In genomic region chr10:124461642-124462347, GRCh38 we compare ENCODE assay signal across 8 cellular contexts. TPM values are rescaled to one million over a fixed set of nuclear protein-coding genes. Genes with fewer than 3 reads are reported as not detected.
DNase-seq lines count a peak whose midpoint lies in the region; ATAC-seq, FAIRE-seq and TF ChIP-seq lines count a peak whose summit lies in the region.

Gene LHPP (plus strand): TSS chr10:124461823. CDS start chr10:124461863, 40 bp downstream.

- no peak for FAIRE-seq in pancreas (lab: Jason Lieb, UNC)

- H3K9me3 Mint-ChIP-seq in GM23338 = no peaks in the 10 kb centered on the region
- no peaks in the 10 kb centered on the region for H3K9me3 Mint-ChIP-seq in activated naive CD8-positive, alpha-beta T cell (ENCODE audit: low read depth)

- H3K27me3 Mint-ChIP-seq in GM23338 (ENCODE audit: insufficient read depth, low read depth, poor library complexity) = peaks cover 18% of the 10 kb centered on the region
- H3K27me3 Mint-ChIP-seq in activated naive CD8-positive, alpha-beta T cell = no peaks in the 10 kb centered on the region

- ATAC-seq in GM23338 (peak; percentile 88), SK-N-SH treated with all-trans-retinoic acid at 6 μM for 48 hours (peak; percentile 99), Right ventricle myocardium inferior (peak; percentile 98), pancreas (peak; percentile 98 to 99 (median 98))

- H3K36me3 Mint-ChIP-seq in GM23338 (ENCODE audit: low read depth) = peaks cover 15% of the 10 kb centered on the region
- no peaks in the 10 kb centered on the region for H3K36me3 Mint-ChIP-seq in activated naive CD8-positive, alpha-beta T cell

- peak; percentile 94 for DNase-seq in GM03348 (ENCODE audit: low spot score)
- peak; percentile 89 for DNase-seq in GM23338 (ENCODE audit: low spot score)
- DNase-seq in Kasumi-1 (lab: John Stamatoyannopoulos, UW) = peak; percentile 92
- DNase-seq in Right ventricle myocardium inferior (ENCODE audit: missing footprints) = peak; percentile 96
- peak; percentile 83 to 94 (median 86) for DNase-seq in pancreas

- H3K4me3 ChIP-seq in GM23338 (peak within 1 kb of the TSS; percentile 70), pancreas (peak within 1 kb of the TSS; percentile 51 to 89 (median 62)), thymus (ENCODE audit: low read length) (peak within 1 kb of the TSS; percentile 97)

- intact Hi-C loops in Right ventricle myocardium inferior (cut with DNase I) (no loop called here), pancreas (cut with DNase I) (no loop called here)

- peak within 1 kb of the TSS; percentile 83 for H3K4me2 ChIP-seq in GM23338

- TF ChIP-seq CTCF in GM23338 (conservative IDR thresholded peaks at IDR 0.05; ENCODE audit: low read depth in 2 of 2) (no peak), pancreas (IDR thresholded peaks at IDR 0.05) (peak; percentile 23 to 58 (median 34))

- 0 to 1% methylated on average over 70 to 81 of the region's 81 CpGs for WGBS in pancreas, 2 donors
- 2% methylated on average over 81 of the region's 81 CpGs for WGBS in thymus

- H3K4me1 Mint-ChIP-seq in GM23338 = peaks cover 51% of the 10 kb centered on the region
- H3K4me1 Mint-ChIP-seq in activated naive CD8-positive, alpha-beta T cell (ENCODE audit: low read depth) = peaks cover 27% of the 10 kb centered on the region

- H3K27ac ChIP-seq in GM23338 (ENCODE audit: low read depth) = 0 out of 2 replicates have a peak within 1 kb of the TSS, but pooled peaks have one; percentile 50
- H3K27ac ChIP-seq in pancreas = peak within 1 kb of the TSS; percentile 17 to 74 (median 64)
- peak within 1 kb of the TSS; percentile 93 for H3K27ac ChIP-seq in thymus (ENCODE audit: low read depth)

- H3K27ac Mint-ChIP-seq in GM23338 = peak within 1 kb of the TSS; percentile 85
- peak within 1 kb of the TSS; percentile 87 for H3K27ac Mint-ChIP-seq in activated naive CD8-positive, alpha-beta T cell

- H3F3A ChIP-seq in GM23338 (replicated peaks; ENCODE audit: low read depth) = peaks cover 19% of the 10 kb centered on the region

- peaks cover 57% of the 10 kb centered on the region for H3K4me1 ChIP-seq in GM23338 (ENCODE audit: insufficient read depth)
- peaks cover 0 to 3% (median 0%) of the 10 kb centered on the region in 3 donors for H3K4me1 ChIP-seq in pancreas
- peaks cover 7% of the 10 kb centered on the region for H3K4me1 ChIP-seq in thymus (ENCODE audit: control insufficient read depth, insufficient read depth, low read length)

- peak within 1 kb of the TSS; percentile 92 for H2AFZ ChIP-seq in GM23338

- H3K9me3 ChIP-seq in pancreas = no peaks in the 10 kb centered on the region
- no peaks in the 10 kb centered on the region for H3K9me3 ChIP-seq in thymus (ENCODE audit: control insufficient read depth)

- H4K20me1 ChIP-seq in GM23338 (replicated peaks; ENCODE audit: insufficient read depth) = no peaks in the 10 kb centered on the region

- peaks cover 4% of the 10 kb centered on the region; the same call in 1 of the 2 replicates for H3K36me3 ChIP-seq in GM23338 (ENCODE audit: insufficient read depth)
- H3K36me3 ChIP-seq in pancreas = no peaks in the 10 kb centered on the region
- H3K36me3 ChIP-seq in thymus (ENCODE audit: control insufficient read depth, insufficient read depth) = no peaks in the 10 kb centered on the region

- H3K9me2 ChIP-seq in GM23338 (ENCODE audit: insufficient read depth) = no peaks in the 10 kb centered on the region

- peak within 1 kb of the TSS; percentile 87 for H3K4me3 Mint-ChIP-seq in GM23338
- peak within 1 kb of the TSS; percentile 90 for H3K4me3 Mint-ChIP-seq in activated naive CD8-positive, alpha-beta T cell

- H3K79me2 ChIP-seq in GM23338 (replicated peaks; ENCODE audit: insufficient read depth) = peaks cover 18% of the 10 kb centered on the region

- no peaks in the 10 kb centered on the region for H3K27me3 ChIP-seq in GM23338 (ENCODE audit: insufficient read depth)
- no peaks in the 10 kb centered on the region for H3K27me3 ChIP-seq in pancreas
- peaks cover under 1% of the 10 kb centered on the region for H3K27me3 ChIP-seq in thymus (ENCODE audit: control insufficient read depth, insufficient read depth)

TF ChIP-seq in GM23338, 12 proteins besides CTCF, POLR2A, EP300 and RAD21 (continues in another document):
- no peak for TF ChIP-seq JUNB (IDR thresholded peaks at IDR 0.05; ENCODE audit: unreplicated experiment)
- peak; percentile 80 for TF ChIP-seq CREB1 (CRISPR knock-in tag; IDR thresholded peaks at IDR 0.05; ENCODE audit: low read depth)
- peak; percentile 80 for TF ChIP-seq ETS1 (IDR thresholded peaks at IDR 0.05)
- TF ChIP-seq POLR2AphosphoS5 (IDR thresholded peaks at IDR 0.05; ENCODE audit: low read depth) = peak; percentile 77
- no peak for TF ChIP-seq EZH2phosphoT487 (IDR thresholded peaks at IDR 0.05; ENCODE audit: unreplicated experiment)
- TF ChIP-seq EZH2 (IDR thresholded peaks at IDR 0.05; ENCODE audit: low read depth, unreplicated experiment) = no peak
- no peak for TF ChIP-seq ZNF114 (CRISPR knock-in tag; IDR thresholded peaks at IDR 0.05)

TF ChIP-seq in SK-N-SH treated with all-trans-retinoic acid at 6 μM for 48 hours, 23 proteins besides CTCF, POLR2A, EP300 and RAD21:
- TF ChIP-seq TCF4 (CRISPR knock-in tag; IDR thresholded peaks at IDR 0.05; ENCODE audit: borderline replicate concordance) (no peak), PPARA (CRISPR knock-in tag; IDR thresholded peaks at IDR 0.05; ENCODE audit: borderline replicate concordance) (no peak), CSRNP3 (CRISPR knock-in tag; IDR thresholded peaks at IDR 0.05) (no peak), POU6F1 (CRISPR knock-in tag; IDR thresholded peaks at IDR 0.05; ENCODE audit: borderline replicate concordance, low read depth) (no peak), ZNF565 (CRISPR knock-in tag; conservative IDR thresholded peaks at IDR 0.05; ENCODE audit: low read depth) (no peak)

RNA-seq across cellular contexts. Expression of gene LHPP, which starts in this region (rescaled TPM):
- 34.1 and 40.2 TPM in 2 replicates for total RNA-seq in GM23338 (2014; rRNA removed; shearing (Covaris generic))
- 25.5 and 27.4 TPM in 2 replicates for polyA plus RNA-seq in GM23338 (2016; fragmentation: Nextera tagmentation; extraction: Ambion mirVana)
- 5.8 TPM for total RNA-seq in Right ventricle myocardium inferior
- 1 to 10 TPM; 5.3 to 8.1 (median 6.9) TPM for total RNA-seq in pancreas
- 10 to 100 TPM in 1 of 2 donors, 1 to 10 TPM in 1; 9.0 to 10.8 TPM for polyA plus RNA-seq in pancreas
- 13.5 TPM for polyA plus RNA-seq in thymus

Comparison
In these comparisons a context has a peak if more than half of its experiments do, and no peak if none do; other contexts are left out.
1. Peak in every context shown above with its lines: DNase-seq, ATAC-seq, H3K4me3 ChIP-seq and H3K27ac ChIP-seq.
2. CTCF ChIP-seq: peak in pancreas (4 of 4); none in GM23338 (0 of 2).